8 cellular contexts compared by ENCODE assay signal in the genomic region with DNA sequence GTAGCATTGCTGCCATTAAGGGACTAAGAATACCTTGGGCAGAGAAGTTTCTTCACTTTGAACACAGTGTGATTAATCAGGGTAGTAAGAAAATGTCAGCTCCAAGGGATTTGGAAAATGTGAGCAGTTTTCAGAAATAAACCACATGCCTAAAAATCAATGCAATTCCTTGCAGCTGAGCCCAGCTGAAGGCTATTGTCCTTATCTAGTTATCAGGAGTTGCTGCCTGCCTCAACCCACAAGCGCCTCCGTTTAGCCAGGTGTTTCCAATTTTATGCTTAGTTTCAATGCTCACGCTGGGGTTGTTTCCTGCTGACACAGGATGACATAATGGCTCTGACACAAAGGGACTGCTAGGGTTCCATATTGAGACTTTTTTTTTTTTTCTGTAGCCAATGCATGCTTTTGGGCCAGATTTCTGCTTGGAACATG.
DNase-seq lines count a peak whose midpoint lies in the region; FAIRE-seq and TF ChIP-seq lines count a peak whose summit lies in the region.

No MANE protein-coding gene starts in this region.

- peak overlapping the region; percentile 60 for H3K27ac Mint-ChIP-seq in neural crest cell (ENCODE audit: unreplicated experiment)

- peak; percentile 82 for DNase-seq in NCI-H748 (lab: John Stamatoyannopoulos, UW; ENCODE audit: unreplicated experiment)
- DNase-seq in NCI-H748 treated with DMSO at 0.1 percent for 48 hours (lab: John Stamatoyannopoulos, UW): no peak
- peak; percentile 36 for DNase-seq in NCI-H1105 treated with DMSO at 0.1 percent for 48 hours (lab: John Stamatoyannopoulos, UW)
- DNase-seq in dedifferentiated amniotic fluid mesenchymal stem cell (ENCODE audit: extremely low spot score): peak; percentile 52
- no peak for DNase-seq in neural crest cell (ENCODE audit: low read depth, low spot score)
- DNase-seq in NCI-H128 (lab: John Stamatoyannopoulos, UW; ENCODE audit: unreplicated experiment): no peak
- no peak for DNase-seq in activated gamma-delta T cell (lab: John Stamatoyannopoulos, UW)
- DNase-seq in kidney: no peak

- no peak for FAIRE-seq in kidney (lab: Jason Lieb, UNC)

- no peak overlapping the region for H3K9ac ChIP-seq in kidney (ENCODE audit: low read length in 2 of 2)

- H3K9me3 ChIP-seq in kidney (ENCODE audit: control insufficient read depth in 1 of 2, low read length in 2 of 2): no peaks in the 10 kb centered on the region

- H3K4me1 Mint-ChIP-seq in neural crest cell: peaks cover 23% of the 10 kb centered on the region

- peaks cover 8% of the 10 kb centered on the region for H3K9me3 Mint-ChIP-seq in neural crest cell

- no peak overlapping the region for H3K27ac ChIP-seq in kidney (ENCODE audit: low read depth in 2 of 2, low read length in 2 of 2)

- no peaks in the 10 kb centered on the region for H3K27me3 Mint-ChIP-seq in neural crest cell (ENCODE audit: low read depth)

- TF ChIP-seq CTCF in neural crest cell (conservative IDR thresholded peaks at IDR 0.05): no peak
- TF ChIP-seq CTCF in kidney (IDR thresholded peaks at IDR 0.05; ENCODE audit: borderline replicate concordance, extremely low read depth, insufficient read depth): no peak

- intact Hi-C loops in kidney (cut with DNase I): no loop called here

- no peaks in the 10 kb centered on the region for H3K36me3 ChIP-seq in kidney (ENCODE audit: control insufficient read depth in 1 of 2, insufficient read depth in 2 of 2, low read length in 2 of 2)

- no peak overlapping the region for H3K4me3 Mint-ChIP-seq in neural crest cell

- H3K4me3 ChIP-seq in kidney (ENCODE audit: low read length in 2 of 2): no peak overlapping the region

- H3K4me1 ChIP-seq in kidney (ENCODE audit: control insufficient read depth in 1 of 2, insufficient read depth in 1 of 2, low read depth in 1 of 2, low read length in 2 of 2): no peaks in the 10 kb centered on the region

- H3K36me3 Mint-ChIP-seq in neural crest cell (ENCODE audit: low read depth): no peaks in the 10 kb centered on the region

Comparison
In these comparisons a context has a peak if more than half of its experiments do, and no peak if none do; other contexts are left out.
1. DNase-seq: peak in NCI-H748 (single experiment), NCI-H1105 treated with DMSO at 0.1 percent for 48 hours (single experiment) and dedifferentiated amniotic fluid mesenchymal stem cell (single experiment); none in NCI-H748 treated with DMSO at 0.1 percent for 48 hours (single experiment), neural crest cell (single experiment), NCI-H128 (single experiment), activated gamma-delta T cell (single experiment) and kidney (single experiment).